Comparison of ENCODE assay signal across 28 cellular contexts in the genomic region with DNA sequence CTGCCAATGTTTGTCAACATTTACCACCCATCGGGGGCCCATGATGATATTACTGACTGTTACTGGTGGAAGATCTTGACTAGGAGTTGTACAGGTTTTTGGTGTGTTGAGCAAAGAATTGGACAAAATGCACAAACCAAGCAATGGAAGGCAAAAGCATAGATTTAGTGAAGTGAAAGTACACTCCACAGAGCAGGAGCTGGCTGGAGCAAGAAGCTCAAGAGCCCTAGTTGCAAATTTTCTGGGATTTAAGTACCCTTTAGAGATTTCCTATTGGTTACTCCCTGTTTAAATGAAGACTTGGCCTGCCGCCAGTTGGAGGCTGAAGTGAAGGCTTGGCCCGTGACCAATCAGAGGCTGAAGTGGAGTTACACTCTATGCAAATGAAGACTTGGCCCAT.
"Had no signal": no experiment of that assay in that cellular context is flagged by ENCODE, and none has a peak within 500 bp of the region (broad histone marks: within the 10 kb centered on the region; RNA-seq: fewer than 3 reads in every experiment).

No MANE protein-coding gene starts in this region.

- H3K4me3 Mint-ChIP-seq: activated CD4-positive, alpha-beta memory T cell treated with anti-CD3 and anti-CD28 coated beads for 36 hours; activated CD4-positive, alpha-beta T cell treated with anti-CD3 and anti-CD28 coated beads, Interleukin-2, amount 10 ng/mL, durations not matched to agents 24 days and 14 days; activated T-helper 17 cell treated with anti-CD3 and anti-CD28 coated beads, Interleukin-2, amount 50 U/mL, for 72 hours; nephron; stimulated activated effector memory CD8-positive, alpha-beta T cell treated with anti-CD3 and anti-CD28 coated beads, Interleukin-12 subunit alpha, Interleukin-12 subunit beta, amount 100 ng/mL, for 72 hours; stimulated activated naive CD8-positive, alpha-beta T cell treated with anti-CD3 and anti-CD28 coated beads, Interleukin-15, Interleukin-2, amounts not matched to agents 100 ng/mL and 50 ng/mL, for 24 hours had no signal

- H3K27me3 Mint-ChIP-seq: activated CD4-positive, alpha-beta memory T cell treated with anti-CD3 and anti-CD28 coated beads for 36 hours; progenitor cell of endocrine pancreas; stimulated activated naive CD8-positive, alpha-beta T cell treated with anti-CD3 and anti-CD28 coated beads, Interleukin-15, Interleukin-2, amounts not matched to agents 100 ng/mL and 50 ng/mL, for 24 hours had no signal

- FAIRE-seq: endothelial cell of umbilical vein, keratinocyte, urothelium cell line had no signal

- H3K36me3 ChIP-seq: breast epithelium, thoracic aorta had no signal

- H3K27ac ChIP-seq: breast epithelium, skin epidermis, thoracic aorta had no signal

- ATAC-seq: activated naive CD4-positive, alpha-beta T cell treated with anti-CD3 and anti-CD28 coated beads, Interleukin-2, amount 50 U/mL, for 72 hours; activated T-helper 17 cell treated with anti-CD3 and anti-CD28 coated beads, Interleukin-2, amount 50 U/mL, for 72 hours; left colon; sciatic nerve; stimulated activated effector memory CD8-positive, alpha-beta T cell treated with anti-CD3 and anti-CD28 coated beads, Interleukin-12 subunit alpha, Interleukin-12 subunit beta, amount 100 ng/mL, for 72 hours had no signal

- H3K36me3 Mint-ChIP-seq: activated CD4-positive, alpha-beta memory T cell treated with anti-CD3 and anti-CD28 coated beads for 36 hours; stimulated activated effector memory CD8-positive, alpha-beta T cell treated with anti-CD3 and anti-CD28 coated beads, Interleukin-12 subunit alpha, Interleukin-12 subunit beta, amount 100 ng/mL, for 72 hours had no signal

- H3K4me1 ChIP-seq: breast epithelium had no signal

- H3K27ac Mint-ChIP-seq: activated CD4-positive, alpha-beta memory T cell treated with anti-CD3 and anti-CD28 coated beads for 36 hours; activated CD4-positive, alpha-beta T cell treated with anti-CD3 and anti-CD28 coated beads, Interleukin-2, amount 10 ng/mL, durations not matched to agents 24 days and 14 days; activated naive CD4-positive, alpha-beta T cell treated with anti-CD3 and anti-CD28 coated beads, Interleukin-2, amount 50 U/mL, for 72 hours; activated T-helper 17 cell treated with anti-CD3 and anti-CD28 coated beads, Interleukin-2, amount 50 U/mL, for 72 hours; nephron; progenitor cell of endocrine pancreas; stimulated activated effector memory CD8-positive, alpha-beta T cell treated with anti-CD3 and anti-CD28 coated beads, Interleukin-12 subunit alpha, Interleukin-12 subunit beta, amount 100 ng/mL, for 72 hours; stimulated activated naive CD8-positive, alpha-beta T cell treated with anti-CD3 and anti-CD28 coated beads, Interleukin-15, Interleukin-2, amounts not matched to agents 100 ng/mL and 50 ng/mL, for 24 hours had no signal

- H3K9me3 Mint-ChIP-seq: stimulated activated naive CD8-positive, alpha-beta T cell treated with anti-CD3 and anti-CD28 coated beads, Interleukin-15, Interleukin-2, amounts not matched to agents 100 ng/mL and 50 ng/mL, for 24 hours had no signal

- H3K27me3 ChIP-seq: breast epithelium had no signal

- H3K4me3 ChIP-seq: breast epithelium, skin epidermis, thoracic aorta had no signal

- DNase-seq: activated CD4-positive, alpha-beta memory T cell treated with anti-CD3 and anti-CD28 coated beads for 36 hours; activated CD4-positive, alpha-beta T cell treated with anti-CD3 and anti-CD28 coated beads, Interleukin-2, amount 10 ng/mL, durations not matched to agents 24 days and 14 days; activated CD4-positive, CD25-positive, alpha-beta regulatory T cell treated with anti-CD3 and anti-CD28 coated beads, Interleukin-2, amount 50 U/mL, for 72 hours; activated CD8-positive, alpha-beta memory T cell treated with anti-CD3 and anti-CD28 coated beads, Interleukin-2, amount 50 U/mL, for 4 hours; activated T-cell treated with anti-CD3 and anti-CD28 coated beads, Interleukin-2, amount 50 U/mL, for 1 hour; central memory CD4-positive, alpha-beta T cell; foreskin fibroblast; head of caudate nucleus; hippocampal formation; left colon; mammary epithelial cell; stimulated activated CD4-positive, alpha-beta T cell treated with anti-CD3 and anti-CD28 coated beads, Interleukin-12 subunit alpha, Interleukin-12 subunit beta, amount 100 ng/mL, for 4 hours; stimulated activated CD4-positive, alpha-beta T cell treated with anti-CD3 and anti-CD28 coated beads, Interleukin-4, amount 100 ng/mL, for 24 hours; T1000; trophoblast cell had no signal

- H3K4me1 Mint-ChIP-seq: activated CD4-positive, alpha-beta T cell treated with anti-CD3 and anti-CD28 coated beads, Interleukin-2, amount 10 ng/mL, durations not matched to agents 24 days and 14 days; activated T-helper 17 cell treated with anti-CD3 and anti-CD28 coated beads, Interleukin-2, amount 50 U/mL, for 72 hours; stimulated activated effector memory CD8-positive, alpha-beta T cell treated with anti-CD3 and anti-CD28 coated beads, Interleukin-12 subunit alpha, Interleukin-12 subunit beta, amount 100 ng/mL, for 72 hours had no signal
